13 cellular contexts compared by ENCODE assay signal in the genomic region with DNA sequence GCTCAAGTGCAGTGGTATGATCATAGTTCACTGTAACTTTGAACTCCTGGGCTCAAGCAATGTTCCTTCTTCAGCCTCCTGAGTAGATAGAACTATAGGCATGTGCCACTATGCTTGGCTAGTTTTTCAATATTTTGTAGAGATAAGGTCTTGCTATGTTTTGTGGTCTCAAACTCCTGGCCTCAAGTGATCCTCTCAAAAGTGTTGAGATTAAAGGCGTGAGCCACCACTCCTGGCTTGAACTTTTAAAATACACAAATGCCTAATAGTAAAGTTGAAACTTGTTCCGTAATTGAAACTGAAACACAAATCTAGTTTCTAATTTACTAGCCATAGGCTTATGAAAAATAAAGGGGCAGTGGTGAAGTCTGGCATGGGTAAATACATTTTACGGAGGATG.
DNase-seq lines count a peak whose midpoint lies in the region; ATAC-seq lines count a peak whose summit lies in the region.
"Had no signal": no experiment of that assay in that cellular context is flagged by ENCODE, and none has a peak within 500 bp of the region (broad histone marks: within the 10 kb centered on the region; RNA-seq: fewer than 3 reads in every experiment).

No MANE protein-coding gene starts in this region.

- ATAC-seq in GM21723 (IDR thresholded peaks at IDR 0.05; ENCODE audit: unreplicated experiment), result peak; percentile 69
- peak; percentile 69 for ATAC-seq in HG03460 (IDR thresholded peaks at IDR 0.05; ENCODE audit: unreplicated experiment)
- peak; percentile 76 for ATAC-seq in stimulated activated naive CD8-positive, alpha-beta T cell treated with anti-CD3 and anti-CD28 coated beads, Interleukin-15, Interleukin-2, amounts not matched to agents 100 U/mL and 50 U/mL, for 24 hours

- no peaks in the 10 kb centered on the region for H3K27me3 Mint-ChIP-seq in activated T-cell treated with anti-CD3 and anti-CD28 coated beads, Interleukin-2, amount 50 U/mL, for 24 hours

- H3K4me1 Mint-ChIP-seq in activated T-cell treated with anti-CD3 and anti-CD28 coated beads, Interleukin-2, amount 50 U/mL, for 24 hours (ENCODE audit: low read depth), result peaks cover 25% of the 10 kb centered on the region

- H3K27ac Mint-ChIP-seq in activated T-cell treated with anti-CD3 and anti-CD28 coated beads, Interleukin-2, amount 50 U/mL, for 24 hours, result peak overlapping the region; percentile 58

- H3K9me3 Mint-ChIP-seq in activated T-cell treated with anti-CD3 and anti-CD28 coated beads, Interleukin-2, amount 50 U/mL, for 24 hours, result no peaks in the 10 kb centered on the region
- H3K9me3 Mint-ChIP-seq: neural crest cell had no signal

- no peak for DNase-seq in activated T-cell treated with anti-CD3 and anti-CD28 coated beads, Interleukin-2, amount 50 U/mL, for 24 hours
- no peak for DNase-seq in activated T-cell treated with anti-CD3 and anti-CD28 coated beads, Interleukin-2, amount 50 U/mL, for 48 hours
- no peak for DNase-seq in stimulated activated naive CD8-positive, alpha-beta T cell treated with anti-CD3 and anti-CD28 coated beads, Interleukin-15, Interleukin-2, amounts not matched to agents 100 U/mL and 50 U/mL, for 24 hours
- no peak for DNase-seq in hippocampal formation (lab: John Stamatoyannopoulos, UW)
- no peak for DNase-seq in NCI-H1092 treated with DMSO at 0.1 percent for 48 hours (lab: John Stamatoyannopoulos, UW)
- no peak for DNase-seq in NCI-H2107 treated with DMSO at 0.1 percent for 48 hours (lab: John Stamatoyannopoulos, UW; ENCODE audit: unreplicated experiment)
- DNase-seq: cerebellar nuclear complex, kidney, PC-9, testis had no signal

- H3K4me3 Mint-ChIP-seq in activated T-cell treated with anti-CD3 and anti-CD28 coated beads, Interleukin-2, amount 50 U/mL, for 24 hours, result no peak overlapping the region
- H3K4me3 Mint-ChIP-seq: neural crest cell had no signal

- peaks cover 38% of the 10 kb centered on the region for H3K36me3 Mint-ChIP-seq in activated T-cell treated with anti-CD3 and anti-CD28 coated beads, Interleukin-2, amount 50 U/mL, for 24 hours (ENCODE audit: low read depth)
